1 cellular context compared by ENCODE assay signal in the genomic region with DNA sequence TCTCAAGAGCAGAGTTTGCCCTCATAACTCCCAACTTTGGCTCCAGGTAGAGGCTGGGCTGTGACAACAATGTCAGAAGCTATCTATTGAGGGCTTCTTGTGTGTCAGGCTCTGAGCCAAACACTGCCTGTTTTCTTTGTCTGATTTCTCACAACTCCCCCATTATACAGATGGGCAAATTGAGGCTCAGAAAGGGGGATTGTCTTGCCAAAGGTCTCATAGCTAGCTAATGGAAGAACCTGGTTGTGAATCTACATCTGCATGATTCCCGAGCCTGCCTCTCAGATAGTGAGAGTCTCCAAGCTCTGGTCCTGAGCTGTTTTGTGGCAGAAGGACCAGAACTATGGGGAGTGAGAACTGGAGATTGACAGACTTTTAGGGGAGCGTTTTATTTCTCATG.
TF ChIP-seq lines count a peak whose summit lies in the region.

No MANE protein-coding gene starts in this region.

TF ChIP-seq in WTC11, 78 proteins besides CTCF, POLR2A, EP300 and RAD21 (continued from another document):
- no peak for TF ChIP-seq ZNF396 (CRISPR knock-in tag; IDR thresholded peaks at IDR 0.05; ENCODE audit: borderline replicate concordance)
